Comparison of ENCODE assay signal across 15 cellular contexts in the genomic region with DNA sequence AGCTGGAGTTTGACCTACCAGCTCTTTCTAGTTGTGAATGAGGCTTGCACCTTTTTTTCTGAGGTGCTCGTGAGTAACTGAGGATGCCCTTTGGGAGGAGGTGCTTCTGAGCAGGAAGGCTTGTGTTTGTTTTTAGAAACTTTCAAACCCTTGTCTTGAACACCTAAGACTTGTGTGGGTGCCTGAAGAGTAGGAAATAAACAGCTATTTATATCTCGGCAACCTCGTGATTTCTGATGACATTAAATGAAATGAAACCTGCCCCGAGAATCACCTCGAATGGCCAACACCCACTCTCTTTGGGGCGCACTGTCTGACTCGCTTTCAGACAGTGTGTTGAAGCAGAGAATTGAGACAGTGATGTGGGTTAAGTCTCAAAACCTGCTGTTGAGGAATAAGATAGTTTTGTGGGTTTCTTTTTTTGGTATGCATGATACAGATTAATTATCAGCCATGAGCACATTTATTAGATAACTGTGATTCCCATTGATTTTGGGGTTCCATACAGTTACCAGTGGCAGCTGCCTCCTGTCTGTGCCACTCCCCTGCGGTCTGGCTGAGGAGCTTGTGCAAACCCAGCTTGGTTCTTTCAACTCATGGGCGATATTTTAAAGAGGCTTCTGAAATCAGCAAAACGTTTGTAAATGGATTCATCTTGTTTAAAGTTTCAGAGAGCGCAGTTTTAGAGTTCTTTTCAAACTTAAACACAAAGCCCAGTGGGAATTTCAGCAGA. TPM values are rescaled to one million over a fixed set of nuclear protein-coding genes. Genes with fewer than 3 reads are reported as not detected.
DNase-seq lines count a peak whose midpoint lies in the region; ATAC-seq and TF ChIP-seq lines count a peak whose summit lies in the region.
"Had no signal": no experiment of that assay in that cellular context is flagged by ENCODE, and none has a peak within 500 bp of the region (broad histone marks: within the 10 kb centered on the region; RNA-seq: fewer than 3 reads in every experiment).

No MANE protein-coding gene starts in this region.

- no peak for TF ChIP-seq CTCF in GM10248 (IDR thresholded peaks at IDR 0.05; ENCODE audit: control extremely low read depth, extremely low read depth, low read depth, missing control alignments)
- no peak for TF ChIP-seq CTCF in heart left ventricle (IDR thresholded peaks at IDR 0.05)

- WGBS in heart left ventricle, 4 donors = 54 to 59% (median 57%) methylated on average over 11 of the region's 11 CpGs

- H3K4me3 ChIP-seq in heart left ventricle = no peak overlapping the region
- H3K4me3 ChIP-seq: esophagus muscularis mucosa had no signal

- POLR2A ChIA-PET in GM10248 (lab: Yijun Ruan, JAX) = interaction anchor here (0.6 to 8.9 kb wide), 9 partner anchors 9 to 210 kb away, joined by 3 to 93 read pairs (median 4); partner anchors contain the start of gene IRF4

- peaks cover 0 to 4% (median 0%) of the 10 kb centered on the region in 12 donors for H3K9me3 ChIP-seq in heart left ventricle
- H3K9me3 ChIP-seq: esophagus muscularis mucosa had no signal

- no peaks in the 10 kb centered on the region for H3K36me3 ChIP-seq in heart left ventricle
- H3K36me3 ChIP-seq: esophagus muscularis mucosa had no signal

- intact Hi-C loops in heart left ventricle (cut with DNase I) = loop anchor here in 2 of 10 donors (5.0 to 10.0 kb wide), 2 partner anchors 185 to 213 kb away; no protein-coding TSS in a partner anchor

- TF ChIP-seq POLR2A in heart left ventricle (IDR thresholded peaks at IDR 0.05) = no peak

- H3K27ac ChIP-seq in heart left ventricle = no peak overlapping the region
- H3K27ac ChIP-seq: esophagus muscularis mucosa, RWPE1 had no signal

- DNase-seq in GM10248 (ENCODE audit: extremely low spot score) (peak; percentile 76), heart left ventricle (no peak), NCI-H345 treated with DMSO at 0.1 percent for 48 hours (lab: John Stamatoyannopoulos, UW; ENCODE audit: unreplicated experiment) (no peak), retina (no peak)
- DNase-seq in activated naive CD4-positive, alpha-beta T cell treated with anti-CD3 and anti-CD28 coated beads, Interleukin-2, amount 50 U/mL, for 16 hours = peak; percentile 62
- DNase-seq: DMS53, HCEC 1CT, small intestine had no signal

- H3K4me1 ChIP-seq in heart left ventricle = no peaks in the 10 kb centered on the region
- H3K4me1 ChIP-seq: esophagus muscularis mucosa had no signal

- H3K27me3 ChIP-seq in heart left ventricle = peaks cover 0 to 34% (median 18%) of the 10 kb centered on the region in 9 donors

- CTCF ChIA-PET in GM10248 (lab: Yijun Ruan, JAX) = interaction anchor here (0.8 to 3.9 kb wide), 9 partner anchors 8 to 211 kb away, joined by 3 to 41 read pairs (median 3); partner anchors contain the start of gene IRF4

- ATAC-seq in GM19452 (IDR thresholded peaks at IDR 0.05; ENCODE audit: unreplicated experiment) = peak; percentile 44
- peak; percentile 33 for ATAC-seq in HG03520 (IDR thresholded peaks at IDR 0.05; ENCODE audit: unreplicated experiment)
- ATAC-seq in heart left ventricle = no peak
- no peak for ATAC-seq in HG03039 (IDR thresholded peaks at IDR 0.05; ENCODE audit: unreplicated experiment)

RNA-seq across cellular contexts. Expression of gene IRF4, which starts 8.4 kb away (rescaled TPM):
- total RNA-seq in heart left ventricle = 1 to 10 TPM in 2 of 9 donors, under 1 TPM in 6, not detected in 1; 0.16 to 4.4 (median 0.35) TPM
- under 1 TPM; 0.08 to 0.29 TPM for polyA plus RNA-seq in heart left ventricle
- total RNA-seq: lung microvascular endothelial cell, MCF 10A had no signal

Comparison
In these comparisons a context has a peak if more than half of its experiments do, and no peak if none do; other contexts are left out.
1. DNase-seq: peak in GM10248 (single experiment) and activated naive CD4-positive, alpha-beta T cell treated with anti-CD3 and anti-CD28 coated beads, Interleukin-2, amount 50 U/mL, for 16 hours (single experiment); none in heart left ventricle (0 of 5), NCI-H345 treated with DMSO at 0.1 percent for 48 hours (single experiment) and retina (single experiment).
2. ATAC-seq: peak in GM19452 (single experiment) and HG03520 (single experiment); none in heart left ventricle (0 of 4) and HG03039 (single experiment).